In the genomic region with DNA sequence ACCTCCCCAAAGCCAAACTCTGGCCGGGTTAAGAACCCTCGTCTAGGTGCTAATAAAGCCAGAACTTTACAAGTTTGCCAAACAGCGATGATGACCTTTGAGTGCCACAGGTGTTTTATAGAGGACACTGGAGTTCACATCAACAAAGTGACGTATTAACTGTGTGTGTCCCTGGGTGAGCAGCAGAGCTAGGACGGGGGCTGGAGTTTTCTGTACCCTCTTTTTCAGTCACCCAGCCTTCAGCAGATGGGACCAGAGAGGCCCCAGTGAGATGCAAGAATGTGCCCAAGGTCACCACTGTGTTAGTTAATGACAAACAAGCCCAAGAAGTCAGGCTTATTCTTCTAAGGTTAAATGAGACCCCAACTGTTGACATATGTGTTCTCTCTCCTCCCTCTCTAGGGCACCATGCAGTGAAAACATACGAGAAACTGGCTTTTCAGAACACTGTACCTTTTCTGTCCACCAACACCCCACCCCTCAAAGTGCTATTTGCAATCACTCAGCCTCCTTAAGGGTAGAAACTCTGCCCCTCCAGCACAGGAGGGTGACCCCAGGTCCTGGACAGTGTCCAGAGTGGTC, we compare ENCODE assay signal across 12 cellular contexts. TPM values are rescaled to one million over a fixed set of nuclear protein-coding genes. Genes with fewer than 3 reads are reported as not detected.
DNase-seq lines count a peak whose midpoint lies in the region; ATAC-seq, FAIRE-seq and TF ChIP-seq lines count a peak whose summit lies in the region.
"Had no signal": no experiment of that assay in that cellular context is flagged by ENCODE, and none has a peak within 500 bp of the region (broad histone marks: within the 10 kb centered on the region; RNA-seq: fewer than 3 reads in every experiment).

No MANE protein-coding gene starts in this region.

- DNase-seq in cardiac muscle cell (ENCODE audit: low read depth in 1 of 2, low spot score in 1 of 2) = no peak
- no peak for DNase-seq in left cardiac atrium
- no peak for DNase-seq in H1 (ENCODE audit: low read depth in 1 of 2, low spot score in 2 of 2)
- no peak for DNase-seq in GM20000 (ENCODE audit: low spot score)
- no peak for DNase-seq in spleen
- DNase-seq in SHP77 treated with DMSO at 0.1 percent for 48 hours (lab: John Stamatoyannopoulos, UW) = no peak
- DNase-seq: CD4-positive, alpha-beta T cell had no signal

- H3K27me3 ChIP-seq in cardiac muscle cell (no peaks in the 10 kb centered on the region), H1 (replicated peaks in 1 of 4; ENCODE audit: control insufficient read depth in 3 of 4, extremely low read depth in 1 of 4, insufficient read depth in 3 of 4, low read length in 3 of 4) (no peaks in the 10 kb centered on the region), mucosa of stomach (ENCODE audit: control insufficient read depth, insufficient read depth, low read length) (no peaks in the 10 kb centered on the region), spleen (replicated peaks in 1 of 7) (peaks cover 0 to 14% (median 0%) of the 10 kb centered on the region in 7 donors)

- intact Hi-C loops in left cardiac atrium (cut with DNase I) (no loop called here), spleen (cut with DNase I; ENCODE audit: low total_unique reads) (no loop called here)

- TF ChIP-seq CTCF in cardiac muscle cell (IDR thresholded peaks at IDR 0.05; ENCODE audit: low read depth, low read length) (no peak), H1 (IDR thresholded peaks at IDR 0.05; ENCODE audit: control extremely low read depth in 1 of 3, insufficient read depth in 1 of 3, low read depth in 1 of 3, low read length in 3 of 3) (no peak), GM20000 (IDR thresholded peaks at IDR 0.05; ENCODE audit: extremely low read depth, missing control alignments) (no peak), spleen (IDR thresholded peaks at IDR 0.05 in 8 of 11, conservative IDR thresholded peaks at IDR 0.05 in 3 of 11) (no peak)

- no peak overlapping the region for H4K8ac ChIP-seq in H1 (ENCODE audit: extremely low read depth, insufficient read depth, low read length)

- peak overlapping the region; percentile 69 for H4K91ac ChIP-seq in H1 (replicated peaks; ENCODE audit: insufficient read length, low read length)

- TF ChIP-seq RAD21 in H1 (IDR thresholded peaks at IDR 0.05 in 1 of 2, conservative IDR thresholded peaks at IDR 0.05 in 1 of 2; ENCODE audit: low read depth in 2 of 2, low read length in 2 of 2) = no peak

- H3K79me1 ChIP-seq in H1 (ENCODE audit: low read depth, low read length) = peaks cover 27% of the 10 kb centered on the region

- peak overlapping the region; percentile 72 for H2BK5ac ChIP-seq in H1 (ENCODE audit: low read depth, low read length)

- FAIRE-seq in H1 (lab: Jason Lieb, UNC) = no peak

- H3K9me3 ChIP-seq in cardiac muscle cell (ENCODE audit: low read depth) = no peaks in the 10 kb centered on the region
- H3K9me3 ChIP-seq in H1 (ENCODE audit: insufficient read depth in 2 of 2, low read depth in 1 of 2, low read length in 1 of 2) = no peaks in the 10 kb centered on the region
- H3K9me3 ChIP-seq in mucosa of stomach (ENCODE audit: control insufficient read depth, low read length) = no peaks in the 10 kb centered on the region
- no peaks in the 10 kb centered on the region for H3K9me3 ChIP-seq in spleen
- H3K9me3 ChIP-seq: neutrophil had no signal

- H3K27ac ChIP-seq in cardiac muscle cell (peak overlapping the region; percentile 98), H1 (ENCODE audit: low read depth, low read length) (peak overlapping the region; percentile 77), urinary bladder (ENCODE audit: low read depth) (peak overlapping the region; percentile 95), spleen (peak overlapping the region in 4 of 8 donors; percentile 21 to 86 (median 42))
- H3K27ac ChIP-seq: neutrophil had no signal

- POLR2A ChIA-PET in H1 (lab: Charles Lee; ENCODE audit: partially characterized antibody) = interaction anchor here (0.8 to 2.3 kb wide), 10 partner anchors 8 to 64 kb away, joined by 3 to 18 read pairs (median 4); a partner anchor contains a TSS

- H4K20me1 ChIP-seq in H1 (replicated peaks in 1 of 2; ENCODE audit: control insufficient read depth in 1 of 2, insufficient read depth in 2 of 2, low read length in 2 of 2) = peaks cover 0 to 7% of the 10 kb centered on the region in 2 experiments

- H3K4me2 ChIP-seq in H1 (ENCODE audit: insufficient read depth in 1 of 2, low read depth in 2 of 2, low read length in 2 of 2) = peak overlapping the region; percentile 68 to 84

- peak overlapping the region; percentile 85 for H2BK12ac ChIP-seq in H1 (ENCODE audit: low read depth, low read length)

- H3K36me3 ChIP-seq in cardiac muscle cell = no peaks in the 10 kb centered on the region
- peaks cover 0 to 6% (median 0%) of the 10 kb centered on the region in 4 experiments; a peak in 1 of 8 replicates for H3K36me3 ChIP-seq in H1 (ENCODE audit: control insufficient read depth in 2 of 4, insufficient read depth in 4 of 4, low read length in 3 of 4)
- no peaks in the 10 kb centered on the region for H3K36me3 ChIP-seq in mucosa of stomach (ENCODE audit: control insufficient read depth, insufficient read depth, low read length)
- H3K36me3 ChIP-seq in urinary bladder (ENCODE audit: insufficient read depth) = no peaks in the 10 kb centered on the region
- peaks cover 0 to 6% (median 0%) of the 10 kb centered on the region in 6 donors for H3K36me3 ChIP-seq in spleen
- H3K36me3 ChIP-seq: neutrophil had no signal

- H3K79me2 ChIP-seq in H1 (ENCODE audit: control insufficient read depth in 1 of 2, insufficient read depth in 2 of 2, low read length in 2 of 2) = peaks cover 0 to 89% of the 10 kb centered on the region in 2 experiments; a peak in 3 of 4 replicates

- TF ChIP-seq POLR2A in H1 (IDR thresholded peaks at IDR 0.05; ENCODE audit: control extremely low read depth in 1 of 2, low read depth in 2 of 2, low read length in 2 of 2) (no peak), spleen (IDR thresholded peaks at IDR 0.05) (no peak)

- H2BK15ac ChIP-seq in H1 (ENCODE audit: low read length) = 0 out of 2 replicates have a peak overlapping the region, but pooled peaks have one; percentile 40

- peak overlapping the region; percentile 91 for H2AK5ac ChIP-seq in H1 (ENCODE audit: low read depth, low read length)

- H3K18ac ChIP-seq in H1 (ENCODE audit: extremely low read depth, low read length) = peak overlapping the region; percentile 84

- peak overlapping the region; percentile 92 for H2BK20ac ChIP-seq in H1 (ENCODE audit: low read length)

- H3K14ac ChIP-seq in H1 (ENCODE audit: insufficient read length) = no peak overlapping the region

- no peak for TF ChIP-seq EP300 in H1 (IDR thresholded peaks at IDR 0.05; ENCODE audit: borderline replicate concordance in 1 of 2, low read depth in 2 of 2, low read length in 2 of 2)

- WGBS in H1 (ENCODE audit: extremely low coverage in 1 of 2, insufficient coverage in 1 of 2, insufficient read length in 1 of 2, insufficient replicate concordance in 2 of 2, low coverage in 1 of 2, low lambda C conversion rate in 2 of 2, missing lambda C conversion rate in 1 of 2), 2 experiments = 57% methylated on average over 6 of the region's 6 CpGs; no CpG with 5 or more reads in 1 of the 2 experiments
- WGBS in urinary bladder = 53% methylated on average over 6 of the region's 6 CpGs
- WGBS in spleen, 5 donors = 79 to 87% (median 85%) methylated on average over 6 of the region's 6 CpGs

- H2BK120ac ChIP-seq in H1 (replicated peaks; ENCODE audit: low read depth, low read length) = peak overlapping the region; percentile 56

- CTCF ChIA-PET in H1 (lab: Charles Lee; ENCODE audit: partially characterized antibody) = interaction anchor here (0.7 to 4.6 kb wide), 7 partner anchors 7 to 52 kb away, joined by 3 to 24 read pairs (median 4); no protein-coding TSS in a partner anchor

- peak overlapping the region in 1 of 4 experiments; percentile 50; a peak in 3 of 7 replicates for H3K9ac ChIP-seq in H1 (replicated peaks in 1 of 4; ENCODE audit: extremely low read depth in 1 of 4, low read depth in 3 of 4, low read length in 3 of 4)
- peak overlapping the region; percentile 97 for H3K9ac ChIP-seq in mucosa of stomach (ENCODE audit: low read length)

- ATAC-seq in left cardiac atrium = no peak

- no peak overlapping the region for H2AFZ ChIP-seq in H1 (ENCODE audit: low read length)

- peaks cover 82% of the 10 kb centered on the region for H3K4me1 ChIP-seq in cardiac muscle cell (ENCODE audit: low read depth)
- H3K4me1 ChIP-seq in H1 (replicated peaks in 1 of 4; ENCODE audit: control insufficient read depth in 3 of 4, insufficient read depth in 4 of 4, low read length in 3 of 4) = peaks cover 47 to 88% (median 59%) of the 10 kb centered on the region in 4 experiments
- peaks cover 82% of the 10 kb centered on the region for H3K4me1 ChIP-seq in mucosa of stomach (ENCODE audit: control insufficient read depth, insufficient read depth, low read length)
- H3K4me1 ChIP-seq in urinary bladder (ENCODE audit: insufficient read depth) = no peaks in the 10 kb centered on the region
- peaks cover 0 to 94% (median 33%) of the 10 kb centered on the region in 6 donors for H3K4me1 ChIP-seq in spleen

- H3K4me3 ChIP-seq in cardiac muscle cell = no peak overlapping the region
- H3K4me3 ChIP-seq in H1 (ENCODE audit: extremely low read depth in 1 of 4, insufficient read depth in 2 of 4, low read depth in 3 of 4, low read length in 4 of 4) = peak overlapping the region in 3 of 4 experiments; percentile 19 to 51 (median 29); a peak in 5 of 8 replicates
- peak overlapping the region; percentile 28 for H3K4me3 ChIP-seq in mucosa of stomach (ENCODE audit: low read length)
- H3K4me3 ChIP-seq in urinary bladder (ENCODE audit: low read depth, low read length) = no peak overlapping the region
- H3K4me3 ChIP-seq in spleen = peak overlapping the region in 1 of 8 donors; percentile 82

- no peak overlapping the region for H3K23ac ChIP-seq in H1 (ENCODE audit: insufficient read length)

- no peak overlapping the region for H3K56ac ChIP-seq in H1 (replicated peaks; ENCODE audit: insufficient read length, low read depth, low read length)

- peak overlapping the region; percentile 63 for H4K5ac ChIP-seq in H1 (ENCODE audit: insufficient read length, low read depth, low read length)

- H3K4ac ChIP-seq in H1 (replicated peaks; ENCODE audit: insufficient read length, low read depth, low read length) = peak overlapping the region; percentile 61

- peaks cover 7% of the 10 kb centered on the region; the same call in 1 of the 2 replicates for H3K23me2 ChIP-seq in H1 (ENCODE audit: low read depth, low read length)

RNA-seq across cellular contexts. Expression of a gene that starts 5.3 kb away (rescaled TPM):
- total RNA-seq in cardiac muscle cell = 36.0 and 55.7 TPM in 2 replicates
- polyA plus RNA-seq in cardiac muscle cell = 35.4 and 74.4 TPM in 2 replicates
- 100 to 1,000 TPM in 1 of 2 donors, 10 to 100 TPM in 1; 51.4 to 152 TPM for total RNA-seq in left cardiac atrium
- 59.2 and 60.2 TPM in 2 replicates for total RNA-seq in H1 (2021; fragmentation: NEBNext Ultra II Directional; extraction: Animal tissue kit (Norgen Biotek cat#: 25700))
- 29.9 and 34.6 TPM in 2 replicates for polyA plus RNA-seq in H1 (2011; rRNA removed)
- polyA plus RNA-seq in H1 (2011; cell fraction: cytosol; rRNA removed) = 33.3 TPM
- polyA plus RNA-seq in H1 (2011; cell fraction: nucleus; rRNA removed) = 20.2 TPM
- polyA plus RNA-seq in H1 (2012, experiment 1 of 2) = 49.5 to 58.2 TPM (median 53.1 TPM) in 4 replicates
- 62.5 TPM for polyA plus RNA-seq in H1 (2012, experiment 2 of 2)
- polyA plus RNA-seq in H1 (2013, experiment 1 of 2) = 51.2 TPM
- polyA plus RNA-seq in H1 (2013, experiment 2 of 2) = 59.1 TPM
- polyA minus RNA-seq in H1 (2011; rRNA and poly(A)+ RNA removed) = 65.3 and 74.9 TPM in 2 replicates
- polyA minus RNA-seq in H1 (2011; cell fraction: cytosol; rRNA and poly(A)+ RNA removed) = 45.6 TPM
- 17.7 TPM for polyA minus RNA-seq in H1 (2011; cell fraction: nucleus; rRNA and poly(A)+ RNA removed)
- 28.9 TPM for total RNA-seq in urinary bladder
- 110 TPM for polyA plus RNA-seq in urinary bladder
- 10 to 100 TPM; 27.2 to 56.1 (median 39.7) TPM for total RNA-seq in spleen
- 10 to 100 TPM; 10.4 to 21.0 (median 15.5) TPM for polyA plus RNA-seq in spleen

RNA-seq across cellular contexts. Expression of a gene that starts 20.0 kb away (rescaled TPM):
- total RNA-seq in cardiac muscle cell (24.5 and 28.0 TPM in 2 replicates), left cardiac atrium (10 to 100 TPM; 23.4 to 24.1 TPM), urinary bladder (19.5 TPM), spleen (10 to 100 TPM; 23.7 to 69.8 (median 35.3) TPM)
- polyA plus RNA-seq in cardiac muscle cell (16.9 and 20.0 TPM in 2 replicates), H1 (2011; rRNA removed) (50.8 and 57.4 TPM in 2 replicates), urinary bladder (39.4 TPM), spleen (10 to 100 TPM; 15.1 to 22.2 (median 21.6) TPM)
- 18.2 and 19.6 TPM in 2 replicates for total RNA-seq in H1 (2021; fragmentation: NEBNext Ultra II Directional; extraction: Animal tissue kit (Norgen Biotek cat#: 25700))
- 29.3 TPM for polyA plus RNA-seq in H1 (2011; cell fraction: cytosol; rRNA removed)
- polyA plus RNA-seq in H1 (2011; cell fraction: nucleus; rRNA removed) = 32.0 TPM
- polyA plus RNA-seq in H1 (2012, experiment 1 of 2) = 15.1 to 17.8 TPM (median 16.5 TPM) in 4 replicates
- 23.0 TPM for polyA plus RNA-seq in H1 (2012, experiment 2 of 2)
- polyA plus RNA-seq in H1 (2013, experiment 1 of 2) = 15.6 TPM
- polyA plus RNA-seq in H1 (2013, experiment 2 of 2) = 18.9 TPM
- 44.9 and 51.1 TPM in 2 replicates for polyA minus RNA-seq in H1 (2011; rRNA and poly(A)+ RNA removed)
- 15.0 TPM for polyA minus RNA-seq in H1 (2011; cell fraction: cytosol; rRNA and poly(A)+ RNA removed)
- polyA minus RNA-seq in H1 (2011; cell fraction: nucleus; rRNA and poly(A)+ RNA removed) = 21.8 TPM

RNA-seq across cellular contexts. Expression of a gene that starts 34.9 kb away (rescaled TPM):
- total RNA-seq in cardiac muscle cell = not detected in 2 replicates
- not detected in 2 replicates for polyA plus RNA-seq in cardiac muscle cell
- total RNA-seq in left cardiac atrium = not detected
- total RNA-seq in H1 (2021; fragmentation: NEBNext Ultra II Directional; extraction: Animal tissue kit (Norgen Biotek cat#: 25700)) = 4.0 and 4.4 TPM in 2 replicates
- 2.1 and 3.6 TPM in 2 replicates for polyA plus RNA-seq in H1 (2011; rRNA removed)
- polyA plus RNA-seq in H1 (2011; cell fraction: cytosol; rRNA removed) = 2.5 TPM
- polyA plus RNA-seq in H1 (2011; cell fraction: nucleus; rRNA removed) = 5.2 TPM
- 0.86 to 2.7 TPM (median 2.3 TPM) in 4 replicates for polyA plus RNA-seq in H1 (2012, experiment 1 of 2)
- polyA plus RNA-seq in H1 (2012, experiment 2 of 2) = 1.5 TPM
- polyA plus RNA-seq in H1 (2013, experiment 1 of 2) = 2.7 TPM
- polyA plus RNA-seq in H1 (2013, experiment 2 of 2) = 2.1 TPM
- polyA minus RNA-seq in H1 (2011; rRNA and poly(A)+ RNA removed) = 0.59 and 0.63 TPM in 2 replicates
- 2.1 TPM for polyA minus RNA-seq in H1 (2011; cell fraction: cytosol; rRNA and poly(A)+ RNA removed)
- 1.4 TPM for polyA minus RNA-seq in H1 (2011; cell fraction: nucleus; rRNA and poly(A)+ RNA removed)
- total RNA-seq in urinary bladder = 1.5 TPM
- polyA plus RNA-seq in urinary bladder = 0.58 TPM
- not detected for total RNA-seq in spleen
- polyA plus RNA-seq in spleen = under 1 TPM in 2 of 3 donors, not detected in 1; 0.19 to 0.52 TPM
- total RNA-seq: CD4-positive, alpha-beta T cell had no signal

RNA-seq across cellular contexts. Expression of a gene that starts 35.2 kb away (rescaled TPM):
- 0.32 and 0.39 TPM in 2 replicates for total RNA-seq in cardiac muscle cell
- 3.5 and 3.8 TPM in 2 replicates for polyA plus RNA-seq in cardiac muscle cell
- total RNA-seq in left cardiac atrium = 1 to 10 TPM in 1 of 2 donors, under 1 TPM in 1; 0.68 to 2.0 TPM
- total RNA-seq in H1 (2021; fragmentation: NEBNext Ultra II Directional; extraction: Animal tissue kit (Norgen Biotek cat#: 25700)) = not detected in 2 replicates
- polyA plus RNA-seq in H1 (2011; rRNA removed) = not detected in 2 replicates
- polyA plus RNA-seq in H1 (2011; cell fraction: cytosol; rRNA removed) = 0.03 TPM
- polyA plus RNA-seq in H1 (2011; cell fraction: nucleus; rRNA removed) = 1.6 TPM
- 0.42 to 0.67 TPM (median 0.60 TPM) in 4 replicates for polyA plus RNA-seq in H1 (2012, experiment 1 of 2)
- polyA plus RNA-seq in H1 (2012, experiment 2 of 2) = not detected
- not detected for polyA plus RNA-seq in H1 (2013, experiment 1 of 2)
- polyA plus RNA-seq in H1 (2013, experiment 2 of 2) = not detected
- 0.19 TPM in 1 of 2 replicates, not detected in the other for polyA minus RNA-seq in H1 (2011; rRNA and poly(A)+ RNA removed)
- polyA minus RNA-seq in H1 (2011; cell fraction: cytosol; rRNA and poly(A)+ RNA removed) = not detected
- 1.1 TPM for polyA minus RNA-seq in H1 (2011; cell fraction: nucleus; rRNA and poly(A)+ RNA removed)
- 0.69 TPM for total RNA-seq in urinary bladder
- polyA plus RNA-seq in urinary bladder = 0.96 TPM
- total RNA-seq in spleen = under 1 TPM in 2 of 7 donors, not detected in 5; 0.60 to 0.66 TPM
- under 1 TPM in 1 of 3 donors, not detected in 2; 0.08 TPM for polyA plus RNA-seq in spleen
- total RNA-seq: LHCN-M2 had no signal

RNA-seq across cellular contexts. Expression of a gene that starts 36.3 kb away (rescaled TPM):
- total RNA-seq in cardiac muscle cell (not detected in 2 replicates), left cardiac atrium (not detected), urinary bladder (not detected), spleen (not detected)
- polyA plus RNA-seq in cardiac muscle cell (not detected in 2 replicates), H1 (2011; rRNA removed) (1.3 and 1.5 TPM in 2 replicates), urinary bladder (not detected), spleen (under 1 TPM in 2 of 3 donors, not detected in 1; 0.05 to 0.09 TPM)
- total RNA-seq in H1 (2021; fragmentation: NEBNext Ultra II Directional; extraction: Animal tissue kit (Norgen Biotek cat#: 25700)) = 0.67 and 0.73 TPM in 2 replicates
- polyA plus RNA-seq in H1 (2011; cell fraction: cytosol; rRNA removed) = 1.0 TPM
- polyA plus RNA-seq in H1 (2011; cell fraction: nucleus; rRNA removed) = 1.8 TPM
- polyA plus RNA-seq in H1 (2012, experiment 1 of 2) = 0.22 to 0.98 TPM (median 0.68 TPM) in 4 replicates
- polyA plus RNA-seq in H1 (2012, experiment 2 of 2) = 0.47 TPM
- polyA plus RNA-seq in H1 (2013, experiment 1 of 2) = 0.79 TPM
- 0.72 TPM for polyA plus RNA-seq in H1 (2013, experiment 2 of 2)
- 0.15 and 0.32 TPM in 2 replicates for polyA minus RNA-seq in H1 (2011; rRNA and poly(A)+ RNA removed)
- polyA minus RNA-seq in H1 (2011; cell fraction: cytosol; rRNA and poly(A)+ RNA removed) = not detected
- 0.70 TPM for polyA minus RNA-seq in H1 (2011; cell fraction: nucleus; rRNA and poly(A)+ RNA removed)
- total RNA-seq: activated CD8-positive, alpha-beta memory T cell treated with anti-CD3 and anti-CD28 coated beads for 36 hours; CD4-positive, alpha-beta T cell; LHCN-M2 had no signal

Comparison
In these comparisons a context has a peak if more than half of its experiments do, and no peak if none do; other contexts are left out.
1. H3K4me3 ChIP-seq: peak in H1 (3 of 4) and mucosa of stomach (single experiment); none in cardiac muscle cell (single experiment) and urinary bladder (single experiment).